11 cellular contexts compared by ENCODE assay signal in the genomic region with DNA sequence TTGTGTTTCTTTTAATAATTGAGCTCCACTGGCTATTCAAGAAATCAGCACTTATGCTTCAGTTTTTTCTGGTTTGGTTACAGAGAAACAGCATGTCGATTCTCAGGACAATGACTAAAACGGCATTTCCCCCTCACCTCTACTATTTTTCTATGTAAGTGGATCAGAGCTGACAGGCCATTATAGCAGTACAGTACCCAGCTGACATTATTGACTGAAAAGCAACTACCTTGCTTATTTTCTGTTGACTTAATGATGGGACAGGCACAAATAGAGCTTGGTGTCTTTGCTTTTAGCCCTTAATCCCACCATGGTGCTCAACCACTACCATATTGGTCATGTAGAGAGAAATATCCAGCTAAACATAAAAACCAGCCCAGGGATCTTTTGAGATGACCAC.
"Had no signal": no experiment of that assay in that cellular context is flagged by ENCODE, and none has a peak within 500 bp of the region (broad histone marks: within the 10 kb centered on the region; RNA-seq: fewer than 3 reads in every experiment).

No MANE protein-coding gene starts in this region.

- DNase-seq: GM23248, GOT3, H7, H9, HCEC 1CT, HFFc6 had no signal

- H3K4me3 ChIP-seq: GM23248, GM23338, HAP-1 had no signal

- H3K9me3 Mint-ChIP-seq: GM23338, H9, HFFc6 had no signal

- H3K4me1 Mint-ChIP-seq: H9 had no signal

- H3K4me3 Mint-ChIP-seq: GM23338, H9, HFFc6 had no signal

- H3K4me2 ChIP-seq: GM23338 had no signal

- H3K36me3 ChIP-seq: HAP-1 had no signal

- ATAC-seq: GM23338, HCT116 had no signal

- H3K27ac Mint-ChIP-seq: GM23338, H9, HFFc6 had no signal

- H3K9me3 ChIP-seq: HAP-1 had no signal

- FAIRE-seq: H1, H54 had no signal

- H3K27ac ChIP-seq: GM23248 had no signal

- H3K9ac ChIP-seq: GM23248 had no signal

- H2AFZ ChIP-seq: GM23248, GM23338 had no signal
